Comparison of ENCODE assay signal across 8 cellular contexts in genomic region chr16:79600636-79601091, GRCh38. TPM values are rescaled to one million over a fixed set of nuclear protein-coding genes. Genes with fewer than 3 reads are reported as not detected.
A peak's percentile ranks its signal among the peaks of the same experiment; 100 is the strongest.
DNase-seq lines count a peak whose midpoint lies in the region; ATAC-seq, FAIRE-seq and TF ChIP-seq lines count a peak whose summit lies in the region.

TSS of gene MAF (minus strand) at chr16:79600737. CDS start at chr16:79599902, 835 bp downstream.

- TF ChIP-seq CTCF in AG10803 (conservative IDR thresholded peaks at IDR 0.05; ENCODE audit: low read length) (no peak), HFFc6 (IDR thresholded peaks at IDR 0.05) (no peak), HepG2 (CRISPR knock-in tag; IDR thresholded peaks at IDR 0.05) (no peak)

- H3K36me3 Mint-ChIP-seq in HFFc6 (ENCODE audit: low read depth), result no peaks in the 10 kb centered on the region

- no peak for TF ChIP-seq EP300 in HepG2 (IDR thresholded peaks at IDR 0.05; ENCODE audit: low read depth in 2 of 2, low read length in 2 of 2)
- TF ChIP-seq EP300 in HepG2 (CRISPR knock-in tag; IDR thresholded peaks at IDR 0.05; ENCODE audit: borderline replicate concordance), result no peak

- CTCF ChIA-PET in activated CD8-positive, alpha-beta memory T cell treated with anti-CD3 and anti-CD28 coated beads for 36 hours (lab: Charles Lee), result interaction anchor here (1.3 to 1.6 kb wide), 4 partner anchors 27 to 922 kb away, joined by 3 read pairs; no protein-coding TSS in a partner anchor
- CTCF ChIA-PET in HepG2 (lab: Yijun Ruan, JAX; ENCODE audit: low intra/inter-chr PET ratio, low total read pairs), result no interaction called here

- no peaks in the 10 kb centered on the region for H3K9me3 Mint-ChIP-seq in HFFc6

- no peaks in the 10 kb centered on the region for H3K36me3 ChIP-seq in HepG2 (replicated peaks in 1 of 2; ENCODE audit: control insufficient read depth in 1 of 2, insufficient read depth in 2 of 2, low read length in 2 of 2)

- H3K4me3 ChIP-seq in AG10803 (ENCODE audit: low read length), result peak within 1 kb of the TSS; percentile 56
- H3K4me3 ChIP-seq in HepG2 (replicated peaks in 1 of 3; ENCODE audit: insufficient read depth in 1 of 3, low read depth in 2 of 3, low read length in 3 of 3), result peak within 1 kb of the TSS; percentile 44 to 67 (median 50)

- H3K9ac ChIP-seq in HepG2 (ENCODE audit: insufficient read depth, low read depth, low read length), result no peak within 1 kb of the TSS

- no peak within 1 kb of the TSS for H3K27ac Mint-ChIP-seq in HFFc6

- H3K9me3 ChIP-seq in HepG2 (ENCODE audit: low read length), result no peaks in the 10 kb centered on the region

- H2AFZ ChIP-seq in HepG2 (ENCODE audit: low read length), result no peak within 1 kb of the TSS

- no peaks in the 10 kb centered on the region for H3K79me2 ChIP-seq in HepG2 (ENCODE audit: insufficient read depth, low read length)

- intact Hi-C loops in HepG2 (cut with micrococcal nuclease; ENCODE audit: unreplicated experiment), result loop anchor here (2.0 to 10.0 kb wide), 4 partner anchors 172 to 1096 kb away; no protein-coding TSS in a partner anchor

- H3K4me3 Mint-ChIP-seq in HFFc6, result peak within 1 kb of the TSS; percentile 71

- DNase-seq in AG10803 (ENCODE audit: low read depth) (peak; percentile 48), HFFc6 (no peak), NCI-H524 (lab: John Stamatoyannopoulos, UW) (peak; percentile 65 to 77), ecto neural progenitor cell (ENCODE audit: low spot score) (peak; percentile 90), HepG2 (ENCODE audit: low spot score) (peak; percentile 58), GM19239 (ENCODE audit: insufficient read length, low spot score) (no peak)
- DNase-seq in stimulated activated CD4-positive, alpha-beta T cell treated with anti-CD3 and anti-CD28 coated beads, Interleukin-1b, Interleukin-23, amount 100 ng/mL, for 4 hours (ENCODE audit: low read depth in 2 of 2), result peak; percentile 68 to 71

- 1% methylated on average over 17 of the region's 26 CpGs for WGBS in HepG2 (ENCODE audit: low lambda C conversion rate)

- TF ChIP-seq POLR2A in HepG2 (IDR thresholded peaks at IDR 0.05; ENCODE audit: insufficient read depth in 1 of 2, low read depth in 2 of 2, low read length in 2 of 2), result no peak

- in situ Hi-C loops in HepG2 (cut with HindIII; ENCODE audit: extremely low pct_ligation_motif_present, low pct_unique_long_range_greater_than_20kb), result loop anchor here (10.0 to 25.0 kb wide), 3 partner anchors 676 to 1363 kb away; no protein-coding TSS in a partner anchor

- peaks cover 9 to 32% of the 10 kb centered on the region in 2 experiments for H3K27me3 ChIP-seq in HepG2 (ENCODE audit: control insufficient read depth in 1 of 2, insufficient read depth in 2 of 2, low read length in 2 of 2)

- peaks cover 17% of the 10 kb centered on the region; the same call in 1 of the 2 replicates for H3K4me1 Mint-ChIP-seq in HFFc6 (ENCODE audit: low read depth)

- H3K27me3 Mint-ChIP-seq in HFFc6 (ENCODE audit: insufficient read depth), result peaks cover 18% of the 10 kb centered on the region

- no peak within 1 kb of the TSS for H3K27ac ChIP-seq in HepG2 (ENCODE audit: extremely low read length, insufficient read depth, low read length)

- peak within 1 kb of the TSS; percentile 72 for H3K4me2 ChIP-seq in HepG2 (ENCODE audit: low read depth, low read length)

- POLR2A ChIA-PET in activated CD8-positive, alpha-beta memory T cell treated with anti-CD3 and anti-CD28 coated beads for 36 hours (lab: Charles Lee), result interaction anchor here (0.6 to 1.9 kb wide), 13 partner anchors 10 to 1138 kb away, joined by 3 to 9 read pairs (median 3); no protein-coding TSS in a partner anchor
- POLR2A ChIA-PET in HepG2 (lab: Yijun Ruan, JAX), result no interaction called here

- BruUV-seq in HepG2 (replicated peaks; lab: Mats Ljungman, UMichigan), result no TSS peak

- no peaks in the 10 kb centered on the region for H4K20me1 ChIP-seq in HepG2 (ENCODE audit: insufficient read depth, low read length)

- H3K4me1 ChIP-seq in HepG2 (ENCODE audit: insufficient read depth, low read length), result peaks cover 28% of the 10 kb centered on the region

- TF ChIP-seq RAD21 in HepG2 (CRISPR knock-in tag; IDR thresholded peaks at IDR 0.05), result no peak

- FAIRE-seq in HepG2 (lab: Jason Lieb, UNC), result no peak
- no peak for FAIRE-seq in GM19239 (lab: Jason Lieb, UNC)

- peak; percentile 55 for ATAC-seq in HepG2

TF ChIP-seq in HepG2, 621 proteins besides CTCF, POLR2A, EP300 and RAD21 (continues in another document):
- no peak for TF ChIP-seq ZKSCAN8 (CRISPR knock-in tag; IDR thresholded peaks at IDR 0.05; ENCODE audit: borderline replicate concordance)
- peak; percentile 97 for TF ChIP-seq TFAP4 (IDR thresholded peaks at IDR 0.05; ENCODE audit: borderline replicate concordance, low read depth)
- peak; percentile 80; the same call in 1 of the 2 replicates for TF ChIP-seq SIN3A (IDR thresholded peaks at IDR 0.05; ENCODE audit: borderline replicate concordance, low read depth, low read length)
- TF ChIP-seq MTA1 (CRISPR knock-in tag; IDR thresholded peaks at IDR 0.05; ENCODE audit: borderline replicate concordance), result no peak
- no peak; the same call in 1 of the 2 replicates for TF ChIP-seq ESRRA (CRISPR knock-in tag; IDR thresholded peaks at IDR 0.05; ENCODE audit: low read depth)
- no peak for TF ChIP-seq ZNF224 (CRISPR knock-in tag; IDR thresholded peaks at IDR 0.05)
- TF ChIP-seq NAIF1 (CRISPR knock-in tag; IDR thresholded peaks at IDR 0.05; ENCODE audit: borderline replicate concordance), result no peak
- no peak for TF ChIP-seq RXRA (CRISPR knock-in tag; IDR thresholded peaks at IDR 0.05)
- peak; percentile 57 for TF ChIP-seq HNRNPK (IDR thresholded peaks at IDR 0.05; ENCODE audit: low read depth, low read length, poor library complexity, severe bottlenecking)
- peak; percentile 91; the same call in 1 of the 2 replicates for TF ChIP-seq EZH2 (conservative IDR thresholded peaks at IDR 0.05; ENCODE audit: low read depth, low read length)
- TF ChIP-seq RFXANK (CRISPR knock-in tag; IDR thresholded peaks at IDR 0.05), result no peak
- TF ChIP-seq XRCC5 (optimal IDR thresholded peaks at IDR 0.05; ENCODE audit: low read length), result peak; percentile 15
- no peak for TF ChIP-seq ZNF780A (CRISPR knock-in tag; IDR thresholded peaks at IDR 0.05)
- 0 out of 2 replicates have a peak, but pooled peaks have one; percentile 2 for TF ChIP-seq ZNF160 (CRISPR knock-in tag; IDR thresholded peaks at IDR 0.05)
- peak; percentile 58; the same call in 1 of the 2 replicates for TF ChIP-seq RFX5 (IDR thresholded peaks at IDR 0.05; ENCODE audit: low read depth, low read length)
- TF ChIP-seq MIER2 (CRISPR knock-in tag; IDR thresholded peaks at IDR 0.05), result no peak
- TF ChIP-seq ZSCAN25 (CRISPR knock-in tag; IDR thresholded peaks at IDR 0.05), result 0 out of 2 replicates have a peak, but pooled peaks have one; percentile 15
- peak; percentile 62 for TF ChIP-seq SAP130 (CRISPR knock-in tag; IDR thresholded peaks at IDR 0.05; ENCODE audit: low read depth)
- no peak for TF ChIP-seq ATM (IDR thresholded peaks at IDR 0.05; ENCODE audit: borderline replicate concordance)
- TF ChIP-seq TGIF2 (CRISPR knock-in tag; IDR thresholded peaks at IDR 0.05), result peak; percentile 90; the same call in 1 of the 2 replicates
- TF ChIP-seq MEIS2 (CRISPR knock-in tag; IDR thresholded peaks at IDR 0.05), result peak; percentile 66; the same call in 1 of the 2 replicates
- TF ChIP-seq ZNF652 (CRISPR knock-in tag; IDR thresholded peaks at IDR 0.05; ENCODE audit: borderline replicate concordance, low read depth), result peak; percentile 97
- TF ChIP-seq U2AF1 (optimal IDR thresholded peaks at IDR 0.05; ENCODE audit: low read depth, low read length), result peak; percentile 56
- TF ChIP-seq ASH2L (IDR thresholded peaks at IDR 0.05; ENCODE audit: insufficient read length, low read depth, low read length), result peak; percentile 46
- no peak for TF ChIP-seq HES4 (CRISPR knock-in tag; IDR thresholded peaks at IDR 0.05; ENCODE audit: borderline replicate concordance)
- TF ChIP-seq KLF11 (CRISPR knock-in tag; IDR thresholded peaks at IDR 0.05), result no peak

RNA-seq across cellular contexts. Expression of gene MAF, which starts in this region (rescaled TPM):
- total RNA-seq in HFFc6 (2021; fragmentation: NEBNext Ultra II Directional; extraction: Animal tissue kit (Norgen Biotek cat#: 25700)), result not detected
- 10 to 100 TPM; 47.0 to 51.6 TPM for total RNA-seq in activated CD8-positive, alpha-beta memory T cell treated with anti-CD3 and anti-CD28 coated beads for 36 hours
- total RNA-seq in HepG2 (2016; rRNA removed; fragmentation: Illumina TruSeq; extraction: Trizol), result 0.10 and 0.31 TPM in 2 replicates
- under 0.01 and 0.10 TPM in 2 replicates for total RNA-seq in HepG2 (2016; cell fraction: cytosol; rRNA removed; fragmentation: Illumina TruSeq; extraction: Trizol; ENCODE audit: low read depth)
- total RNA-seq in HepG2 (2016; cell fraction: insoluble cytoplasmic fraction; rRNA removed; fragmentation: Illumina TruSeq; extraction: Trizol), result 0.15 and 0.30 TPM in 2 replicates
- total RNA-seq in HepG2 (2016; cell fraction: membrane; rRNA removed; fragmentation: Illumina TruSeq; extraction: Trizol), result 0.06 and 0.14 TPM in 2 replicates
- total RNA-seq in HepG2 (2016; cell fraction: nucleus; rRNA removed; fragmentation: Illumina TruSeq; extraction: Trizol), result 0.47 and 0.65 TPM in 2 replicates
- polyA plus RNA-seq in HepG2 (2011; rRNA removed), result 0.07 and 0.13 TPM in 2 replicates
- 0.01 and 0.09 TPM in 2 replicates for polyA plus RNA-seq in HepG2 (2011; cell fraction: cytosol; rRNA removed)
- polyA plus RNA-seq in HepG2 (2011; cell fraction: nucleus; rRNA removed), result 0.18 and 0.31 TPM in 2 replicates
- polyA plus RNA-seq in HepG2 (2012), result 0.03 and 0.04 TPM in 2 replicates
- polyA plus RNA-seq in HepG2 (2016; cell fraction: cytosol; fragmentation: Illumina TruSeq; extraction: Trizol; ENCODE audit: low read depth), result not detected in 2 replicates
- 0.25 and 0.30 TPM in 2 replicates for polyA plus RNA-seq in HepG2 (2016; cell fraction: insoluble cytoplasmic fraction; fragmentation: Illumina TruSeq; extraction: Trizol; ENCODE audit: low read depth)
- polyA plus RNA-seq in HepG2 (2016; cell fraction: membrane; fragmentation: Illumina TruSeq; extraction: Trizol; ENCODE audit: low read depth), result 0.08 and 0.10 TPM in 2 replicates
- 0.51 and 0.52 TPM in 2 replicates for polyA plus RNA-seq in HepG2 (2016; cell fraction: nucleus; fragmentation: Illumina TruSeq; extraction: Trizol; ENCODE audit: insufficient read depth, low read depth)
- 0.12 TPM in 1 of 2 replicates, not detected in the other for polyA minus RNA-seq in HepG2 (2011; rRNA and poly(A)+ RNA removed; ENCODE audit: low replicate concordance)
- polyA minus RNA-seq in HepG2 (2011; cell fraction: cytosol; rRNA and poly(A)+ RNA removed), result 0.20 and 0.35 TPM in 2 replicates
- 0.25 and 0.26 TPM in 2 replicates for polyA minus RNA-seq in HepG2 (2011; cell fraction: nucleus; rRNA and poly(A)+ RNA removed)

Comparison
In these comparisons a context has a peak if more than half of its experiments do, and no peak if none do; other contexts are left out.
1. RNA of gene MAF (total RNA-seq): 47.0 to 51.6 TPM in activated CD8-positive, alpha-beta memory T cell treated with anti-CD3 and anti-CD28 coated beads for 36 hours; under 0.01 to 0.65 TPM in HepG2 and not detected in HFFc6; every median in the first group is over 10 times any median in the second.
2. Peak in DNase-seq, ATAC-seq, H3K4me3 ChIP-seq and H3K4me2 ChIP-seq in HepG2; RNA of the gene not detected or under 1 TPM.
3. DNase-seq: peak in AG10803 (single experiment), NCI-H524 (2 of 2), ecto neural progenitor cell (single experiment) and stimulated activated CD4-positive, alpha-beta T cell treated with anti-CD3 and anti-CD28 coated beads, Interleukin-1b, Interleukin-23, amount 100 ng/mL, for 4 hours (2 of 2); none in HFFc6 (single experiment) and GM19239 (single experiment).